ENCODE assay signal across 10 cellular contexts in the genomic region with DNA sequence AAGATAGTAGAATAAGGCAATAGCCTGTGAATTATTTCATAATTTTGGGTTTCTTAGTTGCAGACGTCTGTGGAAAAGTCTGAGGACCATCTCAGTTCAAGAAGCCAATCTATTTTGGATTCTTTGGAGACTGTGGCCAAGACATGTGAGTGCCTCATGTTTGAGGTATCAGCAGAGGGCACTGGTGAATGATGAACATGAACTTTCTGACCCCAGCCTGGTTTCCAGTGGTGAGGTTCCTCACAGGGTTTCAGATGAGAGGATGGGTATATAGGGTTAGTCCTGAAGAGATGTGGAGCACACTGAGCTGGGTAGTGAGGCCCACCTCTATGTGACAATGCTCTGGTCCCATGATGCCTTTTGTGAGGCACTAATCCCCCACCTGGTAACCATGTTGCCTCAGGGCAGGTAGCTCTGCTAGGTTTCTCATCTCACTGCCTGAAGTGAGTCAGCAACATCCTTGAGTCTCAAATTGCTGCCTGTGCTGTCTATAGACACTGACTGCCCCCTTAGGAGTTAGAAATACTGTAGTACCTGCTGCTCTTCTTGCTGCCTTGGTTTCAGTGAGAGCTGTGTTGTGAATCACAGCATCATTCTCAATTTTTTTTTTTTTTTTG. TPM values are rescaled to one million over a fixed set of nuclear protein-coding genes. Genes with fewer than 3 reads are reported as not detected.
DNase-seq lines count a peak whose midpoint lies in the region; ATAC-seq and TF ChIP-seq lines count a peak whose summit lies in the region.
"Had no signal": no experiment of that assay in that cellular context is flagged by ENCODE, and none has a peak within 500 bp of the region (broad histone marks: within the 10 kb centered on the region; RNA-seq: fewer than 3 reads in every experiment).

No MANE protein-coding gene starts in this region.

- no peaks in the 10 kb centered on the region for H3K9me3 ChIP-seq in lower lobe of right lung

- H3K27me3 Mint-ChIP-seq in HFFc6 (ENCODE audit: insufficient read depth): peaks cover 7% of the 10 kb centered on the region
- peaks cover 3% of the 10 kb centered on the region for H3K27me3 Mint-ChIP-seq in activated T-helper 1 cell treated with anti-CD3 and anti-CD28 coated beads, Interleukin-12 subunit alpha, Interleukin-12 subunit beta, Interleukin-2, Interleukin-4 antibody, amounts not matched to agents 30 ng/mL and 10 ng/mL and 1 ng/mL, durations not matched to agents 14 hours and 24 hours and 36 hours (ENCODE audit: insufficient read depth)

- H3K4me1 ChIP-seq in lower lobe of right lung: peaks cover 28% of the 10 kb centered on the region

- H3K9me3 Mint-ChIP-seq in HFFc6: no peaks in the 10 kb centered on the region
- H3K9me3 Mint-ChIP-seq in activated T-helper 1 cell treated with anti-CD3 and anti-CD28 coated beads, Interleukin-12 subunit alpha, Interleukin-12 subunit beta, Interleukin-2, Interleukin-4 antibody, amounts not matched to agents 30 ng/mL and 10 ng/mL and 1 ng/mL, durations not matched to agents 14 hours and 24 hours and 36 hours: peaks cover 3% of the 10 kb centered on the region

- DNase-seq in ELR (ENCODE audit: low read depth) (peak; percentile 60), HPDE6-E6E7 (ENCODE audit: extremely low spot score) (peak; percentile 50), SK-MEL-5 (ENCODE audit: low read depth, low spot score) (peak; percentile 74), lower lobe of right lung (no peak), HFFc6 (no peak), NCI-H1092 treated with DMSO at 0.1 percent for 48 hours (lab: John Stamatoyannopoulos, UW) (no peak)
- DNase-seq in activated T-helper 1 cell treated with anti-CD3 and anti-CD28 coated beads, Interleukin-12 subunit alpha, Interleukin-12 subunit beta, Interleukin-2, Interleukin-4 antibody, amounts not matched to agents 30 ng/mL and 10 ng/mL and 1 ng/mL, durations not matched to agents 14 hours and 24 hours and 36 hours (ENCODE audit: low spot score): no peak
- DNase-seq: activated naive CD4-positive, alpha-beta T cell; right cardiac atrium had no signal

- no peak overlapping the region for H3K27ac Mint-ChIP-seq in HFFc6
- H3K27ac Mint-ChIP-seq in activated T-helper 1 cell treated with anti-CD3 and anti-CD28 coated beads, Interleukin-12 subunit alpha, Interleukin-12 subunit beta, Interleukin-2, Interleukin-4 antibody, amounts not matched to agents 30 ng/mL and 10 ng/mL and 1 ng/mL, durations not matched to agents 14 hours and 24 hours and 36 hours: no peak overlapping the region

- H3K27ac ChIP-seq in lower lobe of right lung: no peak overlapping the region

- no peaks in the 10 kb centered on the region for H3K36me3 ChIP-seq in lower lobe of right lung

- in situ Hi-C loops in SK-MEL-5 (cut with HindIII; ENCODE audit: low pct_unique_long_range_greater_than_20kb, low sequenced_read_pairs): no loop called here

- H3K27me3 ChIP-seq in lower lobe of right lung (ENCODE audit: low read depth): no peaks in the 10 kb centered on the region

- TF ChIP-seq CTCF in lower lobe of right lung (IDR thresholded peaks at IDR 0.05): no peak
- TF ChIP-seq CTCF in HFFc6 (IDR thresholded peaks at IDR 0.05): no peak

- H3K4me1 Mint-ChIP-seq in HFFc6 (ENCODE audit: low read depth): peaks cover 6% of the 10 kb centered on the region
- no peaks in the 10 kb centered on the region for H3K4me1 Mint-ChIP-seq in activated T-helper 1 cell treated with anti-CD3 and anti-CD28 coated beads, Interleukin-12 subunit alpha, Interleukin-12 subunit beta, Interleukin-2, Interleukin-4 antibody, amounts not matched to agents 30 ng/mL and 10 ng/mL and 1 ng/mL, durations not matched to agents 14 hours and 24 hours and 36 hours (ENCODE audit: low read depth)

- H3K4me3 Mint-ChIP-seq in HFFc6: no peak overlapping the region
- H3K4me3 Mint-ChIP-seq in activated T-helper 1 cell treated with anti-CD3 and anti-CD28 coated beads, Interleukin-12 subunit alpha, Interleukin-12 subunit beta, Interleukin-2, Interleukin-4 antibody, amounts not matched to agents 30 ng/mL and 10 ng/mL and 1 ng/mL, durations not matched to agents 14 hours and 24 hours and 36 hours: no peak overlapping the region

- no peaks in the 10 kb centered on the region for H3K36me3 Mint-ChIP-seq in HFFc6 (ENCODE audit: low read depth)
- H3K36me3 Mint-ChIP-seq in activated T-helper 1 cell treated with anti-CD3 and anti-CD28 coated beads, Interleukin-12 subunit alpha, Interleukin-12 subunit beta, Interleukin-2, Interleukin-4 antibody, amounts not matched to agents 30 ng/mL and 10 ng/mL and 1 ng/mL, durations not matched to agents 14 hours and 24 hours and 36 hours (ENCODE audit: low read depth): no peaks in the 10 kb centered on the region

- H3K4me3 ChIP-seq in lower lobe of right lung: no peak overlapping the region

- intact Hi-C loops in lower lobe of right lung (cut with DNase I): no loop called here
- intact Hi-C loops in activated T-helper 1 cell treated with anti-CD3 and anti-CD28 coated beads, Interleukin-12 subunit alpha, Interleukin-12 subunit beta, Interleukin-2, Interleukin-4 antibody, amounts not matched to agents 30 ng/mL and 10 ng/mL and 1 ng/mL, durations not matched to agents 14 hours and 24 hours and 36 hours (cut with micrococcal nuclease): no loop called here

- ATAC-seq in lower lobe of right lung (peak; percentile 25 to 50), HG03159 (IDR thresholded peaks at IDR 0.05; ENCODE audit: unreplicated experiment) (no peak)

RNA-seq across cellular contexts. Expression of gene C3orf62, which starts 32.3 kb away (rescaled TPM):
- total RNA-seq in SK-MEL-5 (2014; rRNA removed; shearing (Covaris generic)): 1.7 and 2.1 TPM in 2 replicates
- 2.3 and 2.6 TPM in 2 replicates for polyA plus RNA-seq in SK-MEL-5 (2015; cell fraction: cytosol; rRNA removed)
- 8.1 and 16.9 TPM in 2 replicates for polyA plus RNA-seq in SK-MEL-5 (2015; cell fraction: nucleus; rRNA removed)
- total RNA-seq in lower lobe of right lung: 10.0 TPM
- 1 to 10 TPM; 2.4 to 3.5 (median 2.9) TPM for total RNA-seq in HFFc6 (2021; fragmentation: NEBNext Ultra II Directional; extraction: Animal tissue kit (Norgen Biotek cat#: 25700))
- total RNA-seq in activated T-helper 1 cell treated with anti-CD3 and anti-CD28 coated beads, Interleukin-12 subunit alpha, Interleukin-12 subunit beta, Interleukin-2, Interleukin-4 antibody, amounts not matched to agents 30 ng/mL and 10 ng/mL and 1 ng/mL, durations not matched to agents 14 hours and 24 hours and 36 hours: 9.1 and 10.1 TPM in 2 replicates

Comparison
In these comparisons a context has a peak if more than half of its experiments do, and no peak if none do; other contexts are left out.
1. DNase-seq: peak in ELR (single experiment), HPDE6-E6E7 (single experiment) and SK-MEL-5 (single experiment); none in lower lobe of right lung (single experiment), HFFc6 (single experiment), activated T-helper 1 cell treated with anti-CD3 and anti-CD28 coated beads, Interleukin-12 subunit alpha, Interleukin-12 subunit beta, Interleukin-2, Interleukin-4 antibody, amounts not matched to agents 30 ng/mL and 10 ng/mL and 1 ng/mL, durations not matched to agents 14 hours and 24 hours and 36 hours (single experiment) and NCI-H1092 treated with DMSO at 0.1 percent for 48 hours (single experiment).